ENCODE assay signal across 21 cellular contexts in the genomic region with DNA sequence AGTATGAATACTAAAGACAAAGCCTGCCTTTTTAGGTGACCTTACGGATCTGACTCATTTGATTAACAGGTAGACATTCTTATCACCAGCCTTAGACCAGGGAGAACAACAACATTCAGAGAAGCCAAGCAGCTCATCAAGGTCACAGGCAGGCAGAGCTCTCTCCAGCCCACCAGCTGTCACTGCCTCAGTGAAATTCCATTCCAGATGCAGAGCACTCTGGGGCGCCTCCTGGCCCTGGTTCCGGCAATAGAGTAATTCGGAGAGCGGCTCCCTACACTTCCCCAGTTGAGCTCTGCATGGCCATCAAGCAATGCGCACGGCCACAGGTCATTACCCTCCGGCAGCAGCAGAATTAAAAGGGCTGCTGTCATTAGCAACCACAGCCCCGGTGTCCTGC.
A peak's percentile ranks its signal among the peaks of the same experiment; 100 is the strongest.
DNase-seq lines count a peak whose midpoint lies in the region; ATAC-seq, FAIRE-seq and TF ChIP-seq lines count a peak whose summit lies in the region.
"Had no signal": no experiment of that assay in that cellular context is flagged by ENCODE, and none has a peak within 500 bp of the region (broad histone marks: within the 10 kb centered on the region; RNA-seq: fewer than 3 reads in every experiment).

No MANE protein-coding gene starts in this region.

- H3K27me3 ChIP-seq in BLaER1 treated with 17β-estradiol and CSF1 and Interleukin-3, amounts not matched to agents 10 nM and 100 nM = no peaks in the 10 kb centered on the region
- peaks cover 5% of the 10 kb centered on the region for H3K27me3 ChIP-seq in lower lobe of right lung (ENCODE audit: low read depth)
- no peaks in the 10 kb centered on the region for H3K27me3 ChIP-seq in pancreas
- no peaks in the 10 kb centered on the region for H3K27me3 ChIP-seq in upper lobe of right lung

- H3K27ac ChIP-seq in BLaER1 treated with 17β-estradiol and CSF1 and Interleukin-3, amounts not matched to agents 10 nM and 100 nM = no peak overlapping the region
- H3K27ac ChIP-seq in lower lobe of right lung (no peak overlapping the region), pancreas (no peak overlapping the region), upper lobe of right lung (no peak overlapping the region)
- H3K27ac ChIP-seq: C4-2B, HL-60 had no signal

- peaks cover 0 to 54% (median 26%) of the 10 kb centered on the region in 10 experiments; a peak in 15 of 20 replicates for H3K4me1 ChIP-seq in BLaER1 treated with 17β-estradiol and CSF1 and Interleukin-3, amounts not matched to agents 10 nM and 100 nM
- H3K4me1 ChIP-seq in lower lobe of right lung (no peaks in the 10 kb centered on the region), pancreas (no peaks in the 10 kb centered on the region), upper lobe of right lung (no peaks in the 10 kb centered on the region)

- 27 to 32% methylated on average over 9 of the region's 9 CpGs for WGBS in pancreas, 2 donors

- intact Hi-C loops in lower lobe of right lung (cut with DNase I) = no loop called here
- intact Hi-C loops in pancreas (cut with DNase I) = no loop called here
- intact Hi-C loops in upper lobe of right lung (cut with DNase I) = no loop called here

- FAIRE-seq in pancreas (lab: Jason Lieb, UNC) = no peak
- FAIRE-seq: D721Med, GM12892 had no signal

- peak overlapping the region in 6 of 11 experiments; percentile 58 to 88 (median 82); a peak in 10 of 22 replicates for H3K4me2 ChIP-seq in BLaER1 treated with 17β-estradiol and CSF1 and Interleukin-3, amounts not matched to agents 10 nM and 100 nM

- DNase-seq in lower lobe of right lung (peak; percentile 27), pancreas (peak in 3 of 6 donors; percentile 28 to 43 (median 43)), upper lobe of right lung (peak; percentile 27), left lobe of liver (ENCODE audit: low spot score) (no peak)
- DNase-seq: 8988T; AML-193; CD4-positive, alpha-beta memory T cell; COR-L47; DMS153; DMS79 treated with DMSO at 0.1 percent for 48 hours; EL; GDM1; HCEC 1CT; HFFc6 had no signal

- TF ChIP-seq CTCF in lower lobe of right lung (IDR thresholded peaks at IDR 0.05) (no peak), pancreas (IDR thresholded peaks at IDR 0.05) (no peak), upper lobe of right lung (IDR thresholded peaks at IDR 0.05) (no peak)

- no peak overlapping the region for H3K9ac ChIP-seq in BLaER1 treated with 17β-estradiol and CSF1 and Interleukin-3, amounts not matched to agents 10 nM and 100 nM

- peaks cover 11 to 19% (median 16%) of the 10 kb centered on the region in 11 experiments for H3K9me3 ChIP-seq in BLaER1 treated with 17β-estradiol and CSF1 and Interleukin-3, amounts not matched to agents 10 nM and 100 nM (replicated peaks in 1 of 11)
- no peaks in the 10 kb centered on the region for H3K9me3 ChIP-seq in lower lobe of right lung
- no peaks in the 10 kb centered on the region for H3K9me3 ChIP-seq in pancreas
- H3K9me3 ChIP-seq in upper lobe of right lung = no peaks in the 10 kb centered on the region

- ATAC-seq in lower lobe of right lung = no peak
- ATAC-seq in pancreas = peak; percentile 34 to 87 (median 76)
- ATAC-seq in upper lobe of right lung = no peak
- ATAC-seq in HG03571 (IDR thresholded peaks at IDR 0.05; ENCODE audit: unreplicated experiment) = no peak
- ATAC-seq in left lobe of liver = no peak
- ATAC-seq in GM21367 (IDR thresholded peaks at IDR 0.05; ENCODE audit: unreplicated experiment) = no peak

- peaks cover 0 to 49% (median 7%) of the 10 kb centered on the region in 11 experiments; a peak in 9 of 22 replicates for H3K36me3 ChIP-seq in BLaER1 treated with 17β-estradiol and CSF1 and Interleukin-3, amounts not matched to agents 10 nM and 100 nM
- H3K36me3 ChIP-seq in lower lobe of right lung (no peaks in the 10 kb centered on the region), pancreas (no peaks in the 10 kb centered on the region), upper lobe of right lung (no peaks in the 10 kb centered on the region)

- peaks cover 0 to 16% (median 0%) of the 10 kb centered on the region in 11 experiments; a peak in 4 of 22 replicates for H4K20me1 ChIP-seq in BLaER1 treated with 17β-estradiol and CSF1 and Interleukin-3, amounts not matched to agents 10 nM and 100 nM

- H3K4me3 ChIP-seq in BLaER1 treated with 17β-estradiol and CSF1 and Interleukin-3, amounts not matched to agents 10 nM and 100 nM = no peak overlapping the region
- H3K4me3 ChIP-seq in lower lobe of right lung = no peak overlapping the region
- H3K4me3 ChIP-seq in pancreas = no peak overlapping the region
- no peak overlapping the region for H3K4me3 ChIP-seq in upper lobe of right lung

Comparison
In these comparisons a context has a peak if more than half of its experiments do, and no peak if none do; other contexts are left out.
1. ATAC-seq: peak in pancreas (4 of 4); none in lower lobe of right lung (0 of 2), upper lobe of right lung (single experiment), HG03571 (single experiment), left lobe of liver (single experiment) and GM21367 (single experiment).